9 cellular contexts compared by ENCODE assay signal in genomic region chr13:24270639-24271131, GRCh38. TPM values are rescaled to one million over a fixed set of nuclear protein-coding genes. Genes with fewer than 3 reads are reported as not detected.
DNase-seq lines count a peak whose midpoint lies in the region; ATAC-seq and TF ChIP-seq lines count a peak whose summit lies in the region.
"Had no signal": no experiment of that assay in that cellular context is flagged by ENCODE, and none has a peak within 500 bp of the region (broad histone marks: within the 10 kb centered on the region; RNA-seq: fewer than 3 reads in every experiment).

No MANE protein-coding gene starts in this region.

- no peaks in the 10 kb centered on the region for H3K9me3 Mint-ChIP-seq in T-helper 2 cell treated with Interferon-gamma antibody and Interleukin-4, amounts not matched to agents 5 μg/mL and 100 μg/mL, for 36 hours

- H3K36me3 ChIP-seq in breast epithelium = no peaks in the 10 kb centered on the region

- peak overlapping the region; percentile 85 to 92 for H3K27ac ChIP-seq in breast epithelium

- peak overlapping the region; percentile 96 for H3K27ac Mint-ChIP-seq in T-helper 2 cell treated with Interferon-gamma antibody and Interleukin-4, amounts not matched to agents 5 μg/mL and 100 μg/mL, for 36 hours

- ATAC-seq in GM19043 (IDR thresholded peaks at IDR 0.05; ENCODE audit: low read depth, unreplicated experiment) = peak; percentile 46
- peak; percentile 47 for ATAC-seq in HG03175 (IDR thresholded peaks at IDR 0.05; ENCODE audit: unreplicated experiment)
- ATAC-seq in left colon = peak; percentile 63

- TF ChIP-seq CTCF in AG09309 (IDR thresholded peaks at IDR 0.05; ENCODE audit: control insufficient read depth, insufficient read depth, low read depth, low read length, missing control alignments) (no peak), breast epithelium (IDR thresholded peaks at IDR 0.05) (peak in 2 of 3 donors; percentile 60 to 79)

- H3K27me3 Mint-ChIP-seq in T-helper 2 cell treated with Interferon-gamma antibody and Interleukin-4, amounts not matched to agents 5 μg/mL and 100 μg/mL, for 36 hours (ENCODE audit: low read depth) = peaks cover 2% of the 10 kb centered on the region

- peak overlapping the region; percentile 90 for H3K4me3 Mint-ChIP-seq in T-helper 2 cell treated with Interferon-gamma antibody and Interleukin-4, amounts not matched to agents 5 μg/mL and 100 μg/mL, for 36 hours

- no peaks in the 10 kb centered on the region for H3K27me3 ChIP-seq in breast epithelium

- intact Hi-C loops in breast epithelium (cut with DNase I; ENCODE audit: low total_unique reads) (no loop called here), left colon (cut with DNase I, micrococcal nuclease) (no loop called here)

- H3K4me1 Mint-ChIP-seq in T-helper 2 cell treated with Interferon-gamma antibody and Interleukin-4, amounts not matched to agents 5 μg/mL and 100 μg/mL, for 36 hours (ENCODE audit: low read depth) = peaks cover 70% of the 10 kb centered on the region

- H3K9me3 ChIP-seq in breast epithelium = no peaks in the 10 kb centered on the region

- no peak for TF ChIP-seq POLR2A in breast epithelium (IDR thresholded peaks at IDR 0.05)

- DNase-seq in AG09309 (ENCODE audit: low read depth) = no peak
- peak; percentile 59 for DNase-seq in T-helper 2 cell treated with Interferon-gamma antibody and Interleukin-4, amounts not matched to agents 5 μg/mL and 100 μg/mL, for 36 hours (ENCODE audit: low spot score)
- DNase-seq in breast epithelium (ENCODE audit: low spot score in 2 of 2) = no peak
- peak; percentile 70 to 75 for DNase-seq in left colon
- peak; percentile 46 for DNase-seq in stimulated activated CD4-positive, alpha-beta T cell treated with anti-CD3 and anti-CD28 coated beads, Interleukin-4, amount 100 ng/mL, for 1 hour
- DNase-seq in NCI-H446 treated with DMSO at 0.1 percent for 48 hours (lab: John Stamatoyannopoulos, UW) = no peak

- H3K4me1 ChIP-seq in breast epithelium = peaks cover 4 to 8% of the 10 kb centered on the region in 2 donors

- H3K36me3 Mint-ChIP-seq in T-helper 2 cell treated with Interferon-gamma antibody and Interleukin-4, amounts not matched to agents 5 μg/mL and 100 μg/mL, for 36 hours (ENCODE audit: low read depth) = peaks cover 27% of the 10 kb centered on the region

- H3K4me3 ChIP-seq in AG09309 (ENCODE audit: control insufficient read depth, low read depth, low read length) = peak overlapping the region; percentile 26
- peak overlapping the region; percentile 22 to 67 (median 32) for H3K4me3 ChIP-seq in breast epithelium

RNA-seq across cellular contexts. Expression of gene C1QTNF9, which starts 38.7 kb away (rescaled TPM):
- total RNA-seq in breast epithelium = under 1 TPM in 2 of 3 donors, not detected in 1; 0.15 to 0.64 TPM
- under 1 TPM in 1 of 2 donors, not detected in 1; 0.45 TPM for total RNA-seq in left colon
- total RNA-seq: H1 had no signal

Comparison
In these comparisons a context has a peak if more than half of its experiments do, and no peak if none do; other contexts are left out.
1. DNase-seq: peak in T-helper 2 cell treated with Interferon-gamma antibody and Interleukin-4, amounts not matched to agents 5 μg/mL and 100 μg/mL, for 36 hours (single experiment), left colon (2 of 2) and stimulated activated CD4-positive, alpha-beta T cell treated with anti-CD3 and anti-CD28 coated beads, Interleukin-4, amount 100 ng/mL, for 1 hour (single experiment); none in AG09309 (single experiment), breast epithelium (0 of 2) and NCI-H446 treated with DMSO at 0.1 percent for 48 hours (single experiment).
2. Peak in every context shown above with its lines, with median percentiles within 50 percentile points of each other: ATAC-seq.